In genomic region chr21:34919406-34919805, GRCh38 we compare ENCODE assay signal across 15 cellular contexts.
DNase-seq lines count a peak whose midpoint lies in the region; ATAC-seq and TF ChIP-seq lines count a peak whose summit lies in the region.
"Had no signal": no experiment of that assay in that cellular context is flagged by ENCODE, and none has a peak within 500 bp of the region (broad histone marks: within the 10 kb centered on the region; RNA-seq: fewer than 3 reads in every experiment).

No MANE protein-coding gene starts in this region.

- peak overlapping the region; percentile 52 for H3K27ac Mint-ChIP-seq in activated CD4-positive, alpha-beta T cell treated with anti-CD3 and anti-CD28 coated beads for 36 hours
- H3K27ac Mint-ChIP-seq in activated CD4-positive, alpha-beta T cell treated with anti-CD3 and anti-CD28 coated beads, Interleukin-2, amount 10 ng/mL, durations not matched to agents 7 days and 5 days, result no peak overlapping the region
- H3K27ac Mint-ChIP-seq in effector memory CD8-positive, alpha-beta T cell, result peak overlapping the region; percentile 9 to 47
- H3K27ac Mint-ChIP-seq in stimulated activated naive B cell treated with anti-CD40 and anti-IgM and Interleukin-4, amounts not matched to agents 10 μg/mL and 1 μg/mL and 100 μg/mL, for 72 hours, result peak overlapping the region; percentile 90
- H3K27ac Mint-ChIP-seq: HFFc6 had no signal

- intact Hi-C loops in activated CD4-positive, alpha-beta T cell treated with anti-CD3 and anti-CD28 coated beads for 36 hours (cut with DNase I, micrococcal nuclease), result no loop called here
- intact Hi-C loops in sciatic nerve (cut with DNase I), result no loop called here

- H3K27ac ChIP-seq in KOPT-K1 (ENCODE audit: low read depth, low read length, poor library complexity, severe bottlenecking), result peak overlapping the region; percentile 36

- H3K36me3 Mint-ChIP-seq in activated CD4-positive, alpha-beta T cell treated with anti-CD3 and anti-CD28 coated beads for 36 hours (ENCODE audit: low read depth), result peaks cover 29% of the 10 kb centered on the region
- H3K36me3 Mint-ChIP-seq in activated CD4-positive, alpha-beta T cell treated with anti-CD3 and anti-CD28 coated beads, Interleukin-2, amount 10 ng/mL, durations not matched to agents 7 days and 5 days (ENCODE audit: low read depth), result peaks cover 29% of the 10 kb centered on the region
- peaks cover 9% of the 10 kb centered on the region for H3K36me3 Mint-ChIP-seq in effector memory CD8-positive, alpha-beta T cell (ENCODE audit: insufficient read depth)
- peaks cover 40 to 60% of the 10 kb centered on the region in 2 donors for H3K36me3 Mint-ChIP-seq in stimulated activated naive B cell treated with anti-CD40 and anti-IgM and Interleukin-4, amounts not matched to agents 10 μg/mL and 1 μg/mL and 100 μg/mL, for 72 hours

- H3K27me3 Mint-ChIP-seq in activated CD4-positive, alpha-beta T cell treated with anti-CD3 and anti-CD28 coated beads for 36 hours, result no peaks in the 10 kb centered on the region
- H3K27me3 Mint-ChIP-seq in activated CD4-positive, alpha-beta T cell treated with anti-CD3 and anti-CD28 coated beads, Interleukin-2, amount 10 ng/mL, durations not matched to agents 7 days and 5 days, result no peaks in the 10 kb centered on the region
- no peaks in the 10 kb centered on the region for H3K27me3 Mint-ChIP-seq in effector memory CD8-positive, alpha-beta T cell
- no peaks in the 10 kb centered on the region for H3K27me3 Mint-ChIP-seq in stimulated activated naive B cell treated with anti-CD40 and anti-IgM and Interleukin-4, amounts not matched to agents 10 μg/mL and 1 μg/mL and 100 μg/mL, for 72 hours

- no peak for DNase-seq in activated CD4-positive, alpha-beta T cell treated with anti-CD3 and anti-CD28 coated beads for 36 hours
- DNase-seq in activated CD4-positive, alpha-beta T cell treated with anti-CD3 and anti-CD28 coated beads, Interleukin-2, amount 10 ng/mL, durations not matched to agents 7 days and 5 days, result no peak
- no peak for DNase-seq in effector memory CD8-positive, alpha-beta T cell
- DNase-seq in stimulated activated naive B cell treated with anti-CD40 and anti-IgM and Interleukin-4, amounts not matched to agents 10 μg/mL and 1 μg/mL and 100 μg/mL, for 72 hours, result no peak
- DNase-seq in sciatic nerve (ENCODE audit: low spot score), result no peak
- DNase-seq in BE2C, result no peak
- DNase-seq in NCI-H748 treated with DMSO at 0.1 percent for 48 hours (lab: John Stamatoyannopoulos, UW), result no peak
- DNase-seq: 8988T, AML-193, DMS 273 treated with DMSO at 0.1 percent for 48 hours, HCEC 1CT, HFFc6 had no signal

- CTCF ChIA-PET in activated CD4-positive, alpha-beta T cell treated with anti-CD3 and anti-CD28 coated beads for 36 hours (lab: Charles Lee), result interaction anchor here (1.1 to 2.0 kb wide), 3 partner anchors 9 to 23 kb away, joined by 4 to 6 read pairs (median 4); no protein-coding TSS in a partner anchor
- CTCF ChIA-PET in activated CD4-positive, alpha-beta T cell treated with anti-CD3 and anti-CD28 coated beads, Interleukin-2, amount 10 ng/mL, durations not matched to agents 7 days and 5 days (lab: Charles Lee), result no interaction called here

- H3K4me3 ChIP-seq in BE2C (ENCODE audit: low read depth, low read length), result no peak overlapping the region

- H3K9me3 ChIP-seq in KOPT-K1 (ENCODE audit: insufficient read depth, low read length, poor library complexity, severe bottlenecking), result no peaks in the 10 kb centered on the region
- H3K9me3 ChIP-seq in BE2C, result no peaks in the 10 kb centered on the region; the same call in 1 of the 2 replicates

- POLR2A ChIA-PET in activated CD4-positive, alpha-beta T cell treated with anti-CD3 and anti-CD28 coated beads for 36 hours (lab: Charles Lee), result no interaction called here
- POLR2A ChIA-PET in activated CD4-positive, alpha-beta T cell treated with anti-CD3 and anti-CD28 coated beads, Interleukin-2, amount 10 ng/mL, durations not matched to agents 7 days and 5 days (lab: Charles Lee), result no interaction called here

- peaks cover 80% of the 10 kb centered on the region for H3K36me3 ChIP-seq in KOPT-K1 (ENCODE audit: insufficient read depth, low read length)
- H3K36me3 ChIP-seq in BE2C, result no peaks in the 10 kb centered on the region

- H3K4me3 Mint-ChIP-seq in activated CD4-positive, alpha-beta T cell treated with anti-CD3 and anti-CD28 coated beads for 36 hours, result no peak overlapping the region
- no peak overlapping the region for H3K4me3 Mint-ChIP-seq in activated CD4-positive, alpha-beta T cell treated with anti-CD3 and anti-CD28 coated beads, Interleukin-2, amount 10 ng/mL, durations not matched to agents 7 days and 5 days
- no peak overlapping the region for H3K4me3 Mint-ChIP-seq in effector memory CD8-positive, alpha-beta T cell
- peak overlapping the region; percentile 60 to 67 for H3K4me3 Mint-ChIP-seq in stimulated activated naive B cell treated with anti-CD40 and anti-IgM and Interleukin-4, amounts not matched to agents 10 μg/mL and 1 μg/mL and 100 μg/mL, for 72 hours
- H3K4me3 Mint-ChIP-seq: CD14-positive monocyte, HFFc6 had no signal

- TF ChIP-seq CTCF in BE2C (IDR thresholded peaks at IDR 0.05; ENCODE audit: low read depth, low read length), result no peak

- H3K4me1 ChIP-seq in BE2C, result no peaks in the 10 kb centered on the region

- peaks cover 58% of the 10 kb centered on the region for H3K4me1 Mint-ChIP-seq in activated CD4-positive, alpha-beta T cell treated with anti-CD3 and anti-CD28 coated beads for 36 hours
- peaks cover 20% of the 10 kb centered on the region for H3K4me1 Mint-ChIP-seq in activated CD4-positive, alpha-beta T cell treated with anti-CD3 and anti-CD28 coated beads, Interleukin-2, amount 10 ng/mL, durations not matched to agents 7 days and 5 days
- peaks cover 45 to 66% of the 10 kb centered on the region in 2 donors for H3K4me1 Mint-ChIP-seq in effector memory CD8-positive, alpha-beta T cell (ENCODE audit: low read depth in 2 of 2)
- peaks cover 51 to 76% of the 10 kb centered on the region in 2 donors for H3K4me1 Mint-ChIP-seq in stimulated activated naive B cell treated with anti-CD40 and anti-IgM and Interleukin-4, amounts not matched to agents 10 μg/mL and 1 μg/mL and 100 μg/mL, for 72 hours

- H3K27me3 ChIP-seq in BE2C, result no peaks in the 10 kb centered on the region

- no peaks in the 10 kb centered on the region for H3K9me3 Mint-ChIP-seq in activated CD4-positive, alpha-beta T cell treated with anti-CD3 and anti-CD28 coated beads for 36 hours (ENCODE audit: low read depth)
- H3K9me3 Mint-ChIP-seq in activated CD4-positive, alpha-beta T cell treated with anti-CD3 and anti-CD28 coated beads, Interleukin-2, amount 10 ng/mL, durations not matched to agents 7 days and 5 days, result peaks cover 10% of the 10 kb centered on the region
- H3K9me3 Mint-ChIP-seq in effector memory CD8-positive, alpha-beta T cell, result no peaks in the 10 kb centered on the region
- peaks cover 4 to 6% of the 10 kb centered on the region in 2 donors for H3K9me3 Mint-ChIP-seq in stimulated activated naive B cell treated with anti-CD40 and anti-IgM and Interleukin-4, amounts not matched to agents 10 μg/mL and 1 μg/mL and 100 μg/mL, for 72 hours
- H3K9me3 Mint-ChIP-seq: HFFc6 had no signal

- ATAC-seq in activated CD4-positive, alpha-beta T cell treated with anti-CD3 and anti-CD28 coated beads for 36 hours, result no peak
- ATAC-seq in effector memory CD8-positive, alpha-beta T cell (replicated peaks), result no peak
- peak; percentile 77 to 82 for ATAC-seq in stimulated activated naive B cell treated with anti-CD40 and anti-IgM and Interleukin-4, amounts not matched to agents 10 μg/mL and 1 μg/mL and 100 μg/mL, for 72 hours (replicated peaks)
- no peak for ATAC-seq in sciatic nerve
- ATAC-seq: HepG2 had no signal

Comparison
In these comparisons a context has a peak if more than half of its experiments do, and no peak if none do; other contexts are left out.
1. ATAC-seq: peak in stimulated activated naive B cell treated with anti-CD40 and anti-IgM and Interleukin-4, amounts not matched to agents 10 μg/mL and 1 μg/mL and 100 μg/mL, for 72 hours (2 of 2); none in activated CD4-positive, alpha-beta T cell treated with anti-CD3 and anti-CD28 coated beads for 36 hours (single experiment), effector memory CD8-positive, alpha-beta T cell (single experiment) and sciatic nerve (single experiment).
2. H3K4me3 Mint-ChIP-seq: peak in stimulated activated naive B cell treated with anti-CD40 and anti-IgM and Interleukin-4, amounts not matched to agents 10 μg/mL and 1 μg/mL and 100 μg/mL, for 72 hours (2 of 2); none in activated CD4-positive, alpha-beta T cell treated with anti-CD3 and anti-CD28 coated beads for 36 hours (single experiment), activated CD4-positive, alpha-beta T cell treated with anti-CD3 and anti-CD28 coated beads, Interleukin-2, amount 10 ng/mL, durations not matched to agents 7 days and 5 days (single experiment) and effector memory CD8-positive, alpha-beta T cell (0 of 2).